ENCODE assay signal across 16 cellular contexts in the genomic region with DNA sequence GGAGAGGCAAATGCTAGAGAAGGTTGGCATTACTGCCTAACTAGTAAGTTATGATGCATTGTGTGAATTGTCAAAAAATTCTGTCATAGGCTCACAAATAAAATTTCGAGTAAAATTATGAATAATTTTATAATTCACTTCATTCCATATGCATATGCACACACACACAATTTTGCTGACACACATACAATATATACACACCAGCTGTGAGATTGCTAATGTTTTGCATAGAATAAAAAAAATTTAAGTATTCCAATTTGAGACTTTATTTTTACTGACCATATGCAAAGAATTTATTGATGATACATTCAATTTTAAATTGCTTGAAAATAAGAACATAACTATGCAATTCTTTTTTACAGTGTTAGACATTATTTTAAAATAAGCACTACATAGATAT. TPM values are rescaled to one million over a fixed set of nuclear protein-coding genes. Genes with fewer than 3 reads are reported as not detected.
DNase-seq lines count a peak whose midpoint lies in the region; ATAC-seq and TF ChIP-seq lines count a peak whose summit lies in the region.
"Had no signal": no experiment of that assay in that cellular context is flagged by ENCODE, and none has a peak within 500 bp of the region (broad histone marks: within the 10 kb centered on the region; RNA-seq: fewer than 3 reads in every experiment).

No MANE protein-coding gene starts in this region.

- no peak for TF ChIP-seq EP300 in upper lobe of left lung (IDR thresholded peaks at IDR 0.05)

- ATAC-seq in right cardiac atrium (no peak), Right ventricle myocardium superior (ENCODE audit: poor library complexity) (no peak), psoas muscle (no peak), upper lobe of left lung (ENCODE audit: low FRiP score in 2 of 2) (no peak), gastrocnemius medialis (no peak)
- ATAC-seq: CD8-positive, alpha-beta T cell had no signal

- intact Hi-C loops in right cardiac atrium (cut with DNase I) (no loop called here), Right ventricle myocardium superior (cut with DNase I) (no loop called here), psoas muscle (cut with DNase I) (no loop called here), gastrocnemius medialis (cut with DNase I; ENCODE audit: low total_unique reads) (no loop called here)

- H3K27ac ChIP-seq in right cardiac atrium (ENCODE audit: low read length) = no peak overlapping the region
- peak overlapping the region; percentile 79 for H3K27ac ChIP-seq in SK-N-MC
- H3K27ac ChIP-seq in psoas muscle = no peak overlapping the region
- peak overlapping the region; percentile 82 to 91 (median 86) for H3K27ac ChIP-seq in upper lobe of left lung
- peak overlapping the region in 2 of 4 donors; percentile 6 to 85 for H3K27ac ChIP-seq in gastrocnemius medialis

- H3K27me3 ChIP-seq in right cardiac atrium (ENCODE audit: control insufficient read depth, insufficient read depth) = no peaks in the 10 kb centered on the region
- no peaks in the 10 kb centered on the region for H3K27me3 ChIP-seq in psoas muscle (ENCODE audit: insufficient read depth in 3 of 3, low read length in 2 of 3)
- H3K27me3 ChIP-seq in upper lobe of left lung = no peaks in the 10 kb centered on the region
- H3K27me3 ChIP-seq in gastrocnemius medialis = no peaks in the 10 kb centered on the region

- in situ Hi-C loops in gastrocnemius medialis (cut with MboI; ENCODE audit: low sequenced_read_pairs in 4 of 4) = no loop called here

- H3K4me3 ChIP-seq in right cardiac atrium (ENCODE audit: low read length) = peak overlapping the region; percentile 59
- H3K4me3 ChIP-seq in SK-N-MC = peak overlapping the region; percentile 46; the same call in 1 of the 2 replicates
- H3K4me3 ChIP-seq in psoas muscle = peak overlapping the region; percentile 54
- peak overlapping the region in 3 of 4 donors; percentile 12 to 58 (median 50) for H3K4me3 ChIP-seq in upper lobe of left lung
- H3K4me3 ChIP-seq in gastrocnemius medialis = peak overlapping the region in 2 of 4 donors; percentile 43 to 45

- H3K9me3 ChIP-seq in right cardiac atrium (ENCODE audit: control insufficient read depth, low read length) (no peaks in the 10 kb centered on the region), SK-N-MC (ENCODE audit: low read depth, low read length) (no peaks in the 10 kb centered on the region), psoas muscle (no peaks in the 10 kb centered on the region), upper lobe of left lung (no peaks in the 10 kb centered on the region), gastrocnemius medialis (no peaks in the 10 kb centered on the region)

- H3K9ac ChIP-seq in SK-N-MC (ENCODE audit: insufficient read length) = no peak overlapping the region

- TF ChIP-seq CTCF in psoas muscle (IDR thresholded peaks at IDR 0.05) (no peak), upper lobe of left lung (IDR thresholded peaks at IDR 0.05) (no peak), gastrocnemius medialis (IDR thresholded peaks at IDR 0.05 in 4 of 5, conservative IDR thresholded peaks at IDR 0.05 in 1 of 5) (no peak)

- no peak for TF ChIP-seq POLR2A in upper lobe of left lung (IDR thresholded peaks at IDR 0.05)
- TF ChIP-seq POLR2A in gastrocnemius medialis (IDR thresholded peaks at IDR 0.05) = no peak

- H3K36me3 ChIP-seq in SK-N-MC (ENCODE audit: insufficient read depth, low read length) (no peaks in the 10 kb centered on the region), psoas muscle (ENCODE audit: insufficient read depth in 1 of 2, low read depth in 1 of 2) (no peaks in the 10 kb centered on the region), upper lobe of left lung (peaks cover 0 to 3% (median 0%) of the 10 kb centered on the region in 4 donors), gastrocnemius medialis (no peaks in the 10 kb centered on the region)

- DNase-seq in right cardiac atrium (no peak), Right ventricle myocardium superior (no peak), SK-N-MC (ENCODE audit: low read depth, low spot score) (no peak), psoas muscle (no peak), upper lobe of left lung (no peak), gastrocnemius medialis (no peak), amniotic stem cell (lab: John Stamatoyannopoulos, UW) (no peak)
- no peak for DNase-seq in stimulated activated CD4-positive, alpha-beta T cell treated with anti-CD3 and anti-CD28 coated beads, Interleukin-12 subunit alpha, Interleukin-12 subunit beta, amount 100 ng/mL, for 4 hours
- DNase-seq: CD8-positive, alpha-beta T cell; COR-L47; DND-41; GDM1; GOT3; H9 had no signal

- peaks cover 11% of the 10 kb centered on the region for H3K4me1 ChIP-seq in right cardiac atrium (ENCODE audit: control insufficient read depth, insufficient read depth, low read length)
- H3K4me1 ChIP-seq in psoas muscle = peaks cover 29% of the 10 kb centered on the region
- peaks cover 11 to 25% (median 15%) of the 10 kb centered on the region in 4 donors for H3K4me1 ChIP-seq in upper lobe of left lung
- H3K4me1 ChIP-seq in gastrocnemius medialis = peaks cover 32 to 38% of the 10 kb centered on the region in 2 donors

- WGBS in right cardiac atrium = 93% methylated on average over 1 of the region's 1 CpG
- WGBS in psoas muscle, 3 donors = 87 to 95% (median 87%) methylated on average over 1 of the region's 1 CpG
- WGBS in upper lobe of left lung, 2 donors = 54 to 71% methylated on average over 1 of the region's 1 CpG

RNA-seq across cellular contexts. Expression of a gene that starts 6.8 kb away (rescaled TPM):
- total RNA-seq in right cardiac atrium (10 to 100 TPM; 24.7 to 37.2 (median 31.0) TPM), Right ventricle myocardium superior (15.5 TPM), psoas muscle (1 to 10 TPM; 2.3 to 8.2 (median 4.9) TPM), upper lobe of left lung (100 to 1,000 TPM in 5 of 6 donors, 10 to 100 TPM in 1; 89.1 to 195 (median 142) TPM), gastrocnemius medialis (10 to 100 TPM in 2 of 4 donors, 1 to 10 TPM in 1, under 1 TPM in 1; 0.39 to 87.9 (median 6.1) TPM)
- polyA plus RNA-seq in right cardiac atrium (13.2 TPM), psoas muscle (10 to 100 TPM in 2 of 3 donors, 1 to 10 TPM in 1; 2.3 to 79.9 (median 13.3) TPM)
- total RNA-seq: CD8-positive, alpha-beta T cell; HT-29 had no signal
- polyA plus RNA-seq: CD14-positive monocyte had no signal

RNA-seq across cellular contexts. Expression of a gene that starts 21.4 kb away (rescaled TPM):
- 10 to 100 TPM; 11.9 to 17.6 (median 15.9) TPM for total RNA-seq in right cardiac atrium
- 15.0 TPM for polyA plus RNA-seq in right cardiac atrium
- total RNA-seq in Right ventricle myocardium superior = 19.1 TPM
- 10 to 100 TPM in 3 of 4 donors, 1 to 10 TPM in 1; 9.7 to 24.8 (median 12.2) TPM for total RNA-seq in psoas muscle
- polyA plus RNA-seq in psoas muscle = 10 to 100 TPM; 14.7 to 19.4 (median 14.9) TPM
- 10 to 100 TPM; 13.6 to 28.3 (median 21.9) TPM for total RNA-seq in upper lobe of left lung
- 10 to 100 TPM; 10.1 to 41.7 (median 13.3) TPM for total RNA-seq in gastrocnemius medialis

Comparison
In these comparisons a context has a peak if more than half of its experiments do, and no peak if none do; other contexts are left out.
1. H3K27ac ChIP-seq: peak in SK-N-MC (single experiment) and upper lobe of left lung (4 of 4); none in right cardiac atrium (single experiment) and psoas muscle (single experiment).